In genomic region chr11:125451400-125452124, GRCh38 we compare ENCODE assay signal across 8 cellular contexts. TPM values are rescaled to one million over a fixed set of nuclear protein-coding genes. Genes with fewer than 3 reads are reported as not detected.
DNase-seq lines count a peak whose midpoint lies in the region; ATAC-seq and TF ChIP-seq lines count a peak whose summit lies in the region.

No MANE protein-coding gene starts in this region.

- H3K27ac ChIP-seq in fibroblast of lung (ENCODE audit: insufficient read depth, low read length), result peak overlapping the region; percentile 4
- no peak overlapping the region for H3K27ac ChIP-seq in neural progenitor cell

- H3K36me3 ChIP-seq in fibroblast of lung (ENCODE audit: control insufficient read depth, insufficient read depth, low read length) (no peaks in the 10 kb centered on the region), neural progenitor cell (no peaks in the 10 kb centered on the region)

- no peaks in the 10 kb centered on the region for H3K79me2 ChIP-seq in fibroblast of lung (ENCODE audit: control insufficient read depth, insufficient read depth, low read length)
- no peaks in the 10 kb centered on the region for H3K79me2 ChIP-seq in neural progenitor cell (ENCODE audit: low read depth)

- H3K36me3 Mint-ChIP-seq in neural progenitor cell, result peaks cover 32% of the 10 kb centered on the region

- peaks cover 31% of the 10 kb centered on the region for H3K4me1 Mint-ChIP-seq in neural progenitor cell

- peaks cover 21% of the 10 kb centered on the region for H3F3A ChIP-seq in neural progenitor cell (ENCODE audit: low read depth)

- H3K4me2 ChIP-seq in fibroblast of lung (ENCODE audit: extremely low read depth, insufficient read depth, low read length), result no peak overlapping the region
- H3K4me2 ChIP-seq in neural progenitor cell, result no peak overlapping the region

- H3K4me1 ChIP-seq in fibroblast of lung (ENCODE audit: control insufficient read depth, extremely low read depth, insufficient read depth, low read length) (peaks cover 3% of the 10 kb centered on the region), neural progenitor cell (peaks cover 11% of the 10 kb centered on the region)

- peak overlapping the region; percentile 65 for H3K4me3 Mint-ChIP-seq in neural progenitor cell

- ATAC-seq in HG03139 (IDR thresholded peaks at IDR 0.05; ENCODE audit: unreplicated experiment), result no peak

- peaks cover 6% of the 10 kb centered on the region for H3K27me3 Mint-ChIP-seq in neural progenitor cell (ENCODE audit: insufficient read depth, low read depth)

- H3K27ac Mint-ChIP-seq in neural progenitor cell, result peak overlapping the region; percentile 94

- H4K20me1 ChIP-seq in fibroblast of lung (ENCODE audit: control insufficient read depth, extremely low read depth, insufficient read depth, low read length) (no peaks in the 10 kb centered on the region), neural progenitor cell (ENCODE audit: low read depth) (peaks cover 14% of the 10 kb centered on the region)

- H3K4me3 ChIP-seq in fibroblast of lung (replicated peaks in 1 of 4; ENCODE audit: control extremely low read depth in 1 of 4, insufficient read depth in 1 of 4, low read depth in 3 of 4, low read length in 4 of 4) (no peak overlapping the region), neural progenitor cell (no peak overlapping the region)

- H3K27me3 ChIP-seq in fibroblast of lung (ENCODE audit: control insufficient read depth, insufficient read depth, low read length), result no peaks in the 10 kb centered on the region
- no peaks in the 10 kb centered on the region for H3K27me3 ChIP-seq in neural progenitor cell

- TF ChIP-seq CTCF in fibroblast of lung (conservative IDR thresholded peaks at IDR 0.05 in 1 of 2, IDR thresholded peaks at IDR 0.05 in 1 of 2; ENCODE audit: low read depth in 1 of 2, low read length in 2 of 2) (no peak), neural progenitor cell (IDR thresholded peaks at IDR 0.05) (no peak)

- DNase-seq in Ammon's horn (ENCODE audit: low spot score) (peak; percentile 97), GM19240 (ENCODE audit: insufficient read length, low spot score) (peak; percentile 40), NCI-H526 (lab: John Stamatoyannopoulos, UW) (peak; percentile 88 to 96), fibroblast of lung (ENCODE audit: low read depth in 2 of 2) (peak; percentile 25 to 47), neural progenitor cell (ENCODE audit: low spot score) (peak; percentile 90)
- no peak for DNase-seq in activated CD8-positive, alpha-beta memory T cell treated with anti-CD3 and anti-CD28 coated beads, Interleukin-2, amount 50 U/mL, for 48 hours
- DNase-seq in central memory CD4-positive, alpha-beta T cell, result no peak

- H2AFZ ChIP-seq in fibroblast of lung (ENCODE audit: low read length) (peak overlapping the region; percentile 6), neural progenitor cell (replicated peaks) (no peak overlapping the region)

- H3K9me3 ChIP-seq in fibroblast of lung (ENCODE audit: control insufficient read depth, insufficient read depth, low read depth, low read length) (no peaks in the 10 kb centered on the region), neural progenitor cell (ENCODE audit: low read depth) (no peaks in the 10 kb centered on the region)

- H3K9me3 Mint-ChIP-seq in neural progenitor cell, result peaks cover 2% of the 10 kb centered on the region

- H3K9ac ChIP-seq in fibroblast of lung (ENCODE audit: insufficient read depth, low read length) (no peak overlapping the region), neural progenitor cell (no peak overlapping the region)

RNA-seq across cellular contexts. Expression of gene FEZ1, which starts 44.5 kb away (rescaled TPM):
- total RNA-seq in fibroblast of lung, result 118 and 126 TPM in 2 replicates
- 83.3 and 108 TPM in 2 replicates for polyA plus RNA-seq in fibroblast of lung
- polyA plus RNA-seq in fibroblast of lung (2012), result 61.2 and 87.9 TPM in 2 replicates
- 29.5 and 39.9 TPM in 2 replicates for polyA minus RNA-seq in fibroblast of lung (ENCODE audit: low replicate concordance)
- 187 and 197 TPM in 2 replicates for total RNA-seq in neural progenitor cell (ENCODE audit: low replicate concordance)

Comparison
In these comparisons a context has a peak if more than half of its experiments do, and no peak if none do; other contexts are left out.
1. DNase-seq: peak in Ammon's horn (single experiment), GM19240 (single experiment), NCI-H526 (2 of 2), fibroblast of lung (2 of 2) and neural progenitor cell (single experiment); none in activated CD8-positive, alpha-beta memory T cell treated with anti-CD3 and anti-CD28 coated beads, Interleukin-2, amount 50 U/mL, for 48 hours (single experiment) and central memory CD4-positive, alpha-beta T cell (single experiment).